16 cellular contexts compared by ENCODE assay signal in genomic region chr9:135167839-135168378, GRCh38.
A peak's percentile ranks its signal among the peaks of the same experiment; 100 is the strongest.
DNase-seq lines count a peak whose midpoint lies in the region; ATAC-seq and TF ChIP-seq lines count a peak whose summit lies in the region.
"Had no signal": no experiment of that assay in that cellular context is flagged by ENCODE, and none has a peak within 500 bp of the region (broad histone marks: within the 10 kb centered on the region; RNA-seq: fewer than 3 reads in every experiment).

No MANE protein-coding gene starts in this region.

- no peak overlapping the region for H3K9ac ChIP-seq in SK-N-SH

- H3K79me2 ChIP-seq in SK-N-SH (ENCODE audit: insufficient read depth): no peaks in the 10 kb centered on the region

- no peak overlapping the region; a peak in 1 of 4 replicates for H3K27ac ChIP-seq in SK-N-SH (ENCODE audit: low read depth in 2 of 2, low read length in 1 of 2)
- peak overlapping the region in 47 of 59 donors; percentile 19 to 85 (median 66) for H3K27ac ChIP-seq in dorsolateral prefrontal cortex

- no peak for TF ChIP-seq CTCF in SK-N-SH (IDR thresholded peaks at IDR 0.05)
- TF ChIP-seq CTCF in dorsolateral prefrontal cortex (IDR thresholded peaks at IDR 0.05 in 54 of 56, conservative IDR thresholded peaks at IDR 0.05 in 2 of 56; ENCODE audit: low read depth in 1 of 56, partially characterized antibody in 56 of 56): no peak

- no peaks in the 10 kb centered on the region for H4K20me1 ChIP-seq in SK-N-SH (ENCODE audit: insufficient read depth)

- peaks cover 0 to 18% of the 10 kb centered on the region in 2 experiments; a peak in 1 of 4 replicates for H3K4me1 ChIP-seq in SK-N-SH (ENCODE audit: control insufficient read depth in 1 of 2, insufficient read depth in 2 of 2, low read depth in 1 of 2, low read length in 1 of 2)

- ATAC-seq in SK-N-SH treated with all-trans-retinoic acid at 6 μM for 48 hours (no peak), HG02973 (IDR thresholded peaks at IDR 0.05; ENCODE audit: unreplicated experiment) (no peak), HG03469 (IDR thresholded peaks at IDR 0.05; ENCODE audit: unreplicated experiment) (no peak)
- ATAC-seq: HepG2 had no signal

- no peak for TF ChIP-seq EP300 in SK-N-SH (IDR thresholded peaks at IDR 0.05; ENCODE audit: borderline replicate concordance in 1 of 2, low read depth in 1 of 2, low read length in 1 of 2)

- TF ChIP-seq RAD21 in SK-N-SH (IDR thresholded peaks at IDR 0.05; ENCODE audit: low read length): no peak

- peak; percentile 51 for DNase-seq in SK-N-SH
- peak; percentile 78 for DNase-seq in SK-N-DZ (ENCODE audit: low spot score)
- DNase-seq in dorsolateral prefrontal cortex: no peak
- DNase-seq in activated CD8-positive, alpha-beta memory T cell treated with anti-CD3 and anti-CD28 coated beads, Interleukin-2, amount 50 U/mL, for 48 hours: no peak
- DNase-seq: ACHN; C1 segment of cervical spinal cord; Calu3; CD4-positive, alpha-beta T cell; DND-41; GF-D8; GOT3; H9 had no signal

- no peak overlapping the region for H3K4me2 ChIP-seq in SK-N-SH

- POLR2A ChIA-PET in SK-N-SH (lab: Yijun Ruan, JAX): no interaction called here

- H3K4me3 ChIP-seq in SK-N-SH (ENCODE audit: low read depth in 2 of 2, low read length in 1 of 2): no peak overlapping the region
- H3K4me3 ChIP-seq in dorsolateral prefrontal cortex: no peak overlapping the region

- no peaks in the 10 kb centered on the region for H3F3A ChIP-seq in SK-N-SH (replicated peaks; ENCODE audit: insufficient read depth)

- no peaks in the 10 kb centered on the region for H3K36me3 ChIP-seq in SK-N-SH (replicated peaks in 1 of 2; ENCODE audit: control insufficient read depth in 1 of 2, insufficient read depth in 2 of 2, low read length in 1 of 2)

- H3K9me2 ChIP-seq in SK-N-SH: no peaks in the 10 kb centered on the region

- CTCF ChIA-PET in SK-N-SH (lab: Yijun Ruan, JAX): interaction anchor here (1.0 kb wide), 1 partner anchor 9 kb away, joined by 3 read pairs; no protein-coding TSS in a partner anchor

- 27% methylated on average over 11 of the region's 13 CpGs for WGBS in SK-N-SH (ENCODE audit: low lambda C conversion rate)

- H2AFZ ChIP-seq in SK-N-SH (ENCODE audit: low read depth): no peak overlapping the region

- H3K27me3 ChIP-seq in SK-N-SH (ENCODE audit: insufficient read depth) (no peaks in the 10 kb centered on the region), dorsolateral prefrontal cortex (peaks cover 0 to 6% (median 0%) of the 10 kb centered on the region in 45 donors)

- H3K9me3 ChIP-seq in SK-N-SH: no peaks in the 10 kb centered on the region

- intact Hi-C loops in dorsolateral prefrontal cortex (cut with DNase I): no loop called here

TF ChIP-seq in SK-N-SH, 30 proteins besides CTCF, POLR2A, EP300 and RAD21 (continues in another document):
- no peak for TF ChIP-seq SIN3A (IDR thresholded peaks at IDR 0.05; ENCODE audit: borderline replicate concordance, low read depth, low read length)
- TF ChIP-seq EZH2phosphoT487 (IDR thresholded peaks at IDR 0.05; ENCODE audit: borderline replicate concordance, low read depth): no peak
- TF ChIP-seq RFX5 (IDR thresholded peaks at IDR 0.05; ENCODE audit: low read length): no peak
- TF ChIP-seq ELF1 (IDR thresholded peaks at IDR 0.05): no peak
- TF ChIP-seq GABPA (IDR thresholded peaks at IDR 0.05; ENCODE audit: low read depth): no peak
- TF ChIP-seq NFIC (IDR thresholded peaks at IDR 0.05; ENCODE audit: borderline replicate concordance): no peak
- no peak for TF ChIP-seq USF2 (IDR thresholded peaks at IDR 0.05; ENCODE audit: borderline replicate concordance, low read depth, low read length)
- TF ChIP-seq YY1 (IDR thresholded peaks at IDR 0.05; ENCODE audit: low read depth): no peak
- no peak for TF ChIP-seq PBX3 (IDR thresholded peaks at IDR 0.05)
- no peak for TF ChIP-seq GATA2 (CRISPR knock-in tag; IDR thresholded peaks at IDR 0.05)
- TF ChIP-seq FOSL2 (IDR thresholded peaks at IDR 0.05; ENCODE audit: borderline replicate concordance, low read depth): no peak
- TF ChIP-seq SMC3 (IDR thresholded peaks at IDR 0.05; ENCODE audit: low read depth, low read length): no peak

TF ChIP-seq in SK-N-SH treated with all-trans-retinoic acid at 6 μM for 48 hours, 23 proteins besides CTCF, POLR2A, EP300 and RAD21:
- TF ChIP-seq ZC3H10 (CRISPR knock-in tag; IDR thresholded peaks at IDR 0.05) (no peak), ISL1 (CRISPR knock-in tag; IDR thresholded peaks at IDR 0.05) (no peak), ARNTL (CRISPR knock-in tag; IDR thresholded peaks at IDR 0.05; ENCODE audit: borderline replicate concordance, low read depth) (no peak), SNAI2 (CRISPR knock-in tag; IDR thresholded peaks at IDR 0.05) (no peak), CREB5 (CRISPR knock-in tag; IDR thresholded peaks at IDR 0.05; ENCODE audit: low read depth) (no peak), ESRRG (CRISPR knock-in tag; IDR thresholded peaks at IDR 0.05) (no peak), GLIS3 (CRISPR knock-in tag; IDR thresholded peaks at IDR 0.05) (no peak)
- TF ChIP-seq, protein P1, sequence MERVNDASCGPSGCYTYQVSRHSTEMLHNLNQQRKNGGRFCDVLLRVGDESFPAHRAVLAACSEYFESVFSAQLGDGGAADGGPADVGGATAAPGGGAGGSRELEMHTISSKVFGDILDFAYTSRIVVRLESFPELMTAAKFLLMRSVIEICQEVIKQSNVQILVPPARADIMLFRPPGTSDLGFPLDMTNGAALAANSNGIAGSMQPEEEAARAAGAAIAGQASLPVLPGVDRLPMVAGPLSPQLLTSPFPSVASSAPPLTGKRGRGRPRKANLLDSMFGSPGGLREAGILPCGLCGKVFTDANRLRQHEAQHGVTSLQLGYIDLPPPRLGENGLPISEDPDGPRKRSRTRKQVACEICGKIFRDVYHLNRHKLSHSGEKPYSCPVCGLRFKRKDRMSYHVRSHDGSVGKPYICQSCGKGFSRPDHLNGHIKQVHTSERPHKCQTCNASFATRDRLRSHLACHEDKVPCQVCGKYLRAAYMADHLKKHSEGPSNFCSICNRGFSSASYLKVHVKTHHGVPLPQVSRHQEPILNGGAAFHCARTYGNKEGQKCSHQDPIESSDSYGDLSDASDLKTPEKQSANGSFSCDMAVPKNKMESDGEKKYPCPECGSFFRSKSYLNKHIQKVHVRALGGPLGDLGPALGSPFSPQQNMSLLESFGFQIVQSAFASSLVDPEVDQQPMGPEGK (CRISPR knock-in tag; IDR thresholded peaks at IDR 0.05; ENCODE audit: borderline replicate concordance): no peak

Comparison
In these comparisons a context has a peak if more than half of its experiments do, and no peak if none do; other contexts are left out.
1. DNase-seq: peak in SK-N-SH (single experiment) and SK-N-DZ (single experiment); none in dorsolateral prefrontal cortex (0 of 10) and activated CD8-positive, alpha-beta memory T cell treated with anti-CD3 and anti-CD28 coated beads, Interleukin-2, amount 50 U/mL, for 48 hours (single experiment).
2. H3K27ac ChIP-seq: peak in dorsolateral prefrontal cortex (47 of 59); none in SK-N-SH (0 of 2).